ENCODE assay signal across 10 cellular contexts in genomic region chr19:55459950-55460657, GRCh38. TPM values are rescaled to one million over a fixed set of nuclear protein-coding genes. Genes with fewer than 3 reads are reported as not detected.
DNase-seq lines count a peak whose midpoint lies in the region; ATAC-seq and TF ChIP-seq lines count a peak whose summit lies in the region.
"Had no signal": no experiment of that assay in that cellular context is flagged by ENCODE, and none has a peak within 500 bp of the region (broad histone marks: within the 10 kb centered on the region; RNA-seq: fewer than 3 reads in every experiment).

No MANE protein-coding gene starts in this region.

- H3K4me3 Mint-ChIP-seq in progenitor cell of endocrine pancreas (ENCODE audit: low read depth): peak overlapping the region; percentile 77

- no peak for DNase-seq in GM06990 (ENCODE audit: extremely low read depth, insufficient read length)
- DNase-seq in OCI-M1 (lab: John Stamatoyannopoulos, UW): peak; percentile 34
- DNase-seq in epithelial cell of esophagus (ENCODE audit: low read depth): no peak
- no peak for DNase-seq in progenitor cell of endocrine pancreas (ENCODE audit: low spot score, unreplicated experiment)
- DNase-seq in amniotic stem cell (lab: John Stamatoyannopoulos, UW): no peak
- no peak for DNase-seq in activated CD8-positive, alpha-beta memory T cell treated with anti-CD3 and anti-CD28 coated beads for 24 hours

- H3K4me3 ChIP-seq in GM06990 (replicated peaks; ENCODE audit: low read depth, low read length): peak overlapping the region; percentile 84; the same call in 1 of the 2 replicates
- peak overlapping the region; percentile 88 for H3K4me3 ChIP-seq in epithelial cell of esophagus (ENCODE audit: low read length)

- ATAC-seq in HG03097 (IDR thresholded peaks at IDR 0.05; ENCODE audit: low FRiP score, unreplicated experiment): no peak
- no peak for ATAC-seq in HG02571 (IDR thresholded peaks at IDR 0.05; ENCODE audit: unreplicated experiment)

- H3K4me1 Mint-ChIP-seq in progenitor cell of endocrine pancreas (ENCODE audit: low read depth): peaks cover 18% of the 10 kb centered on the region

- H3K27ac Mint-ChIP-seq in progenitor cell of endocrine pancreas: peak overlapping the region; percentile 92

- no peaks in the 10 kb centered on the region for H3K27me3 ChIP-seq in GM06990 (replicated peaks; ENCODE audit: control insufficient read depth, insufficient read depth, low read length)

- no peaks in the 10 kb centered on the region for H3K9me3 Mint-ChIP-seq in progenitor cell of endocrine pancreas (ENCODE audit: low read depth)

- H3K27me3 Mint-ChIP-seq in progenitor cell of endocrine pancreas: peaks cover 6% of the 10 kb centered on the region

- H3K36me3 ChIP-seq in GM06990 (ENCODE audit: control insufficient read depth, insufficient read depth, low read length): peaks cover 3% of the 10 kb centered on the region

- no peaks in the 10 kb centered on the region for H3K36me3 Mint-ChIP-seq in progenitor cell of endocrine pancreas (ENCODE audit: insufficient read depth)

- no peak for TF ChIP-seq CTCF in GM06990 (IDR thresholded peaks at IDR 0.05; ENCODE audit: insufficient read depth, low read length, poor library complexity, severe bottlenecking)
- TF ChIP-seq CTCF in epithelial cell of esophagus (IDR thresholded peaks at IDR 0.05; ENCODE audit: insufficient read depth, low read depth, low read length, missing control alignments): no peak
- TF ChIP-seq CTCF in progenitor cell of endocrine pancreas (IDR thresholded peaks at IDR 0.05; ENCODE audit: unreplicated experiment): no peak

RNA-seq across cellular contexts. Expression of gene ISOC2, which starts 1.3 kb away (rescaled TPM):
- total RNA-seq in progenitor cell of endocrine pancreas: 36.3 and 36.6 TPM in 2 replicates

RNA-seq across cellular contexts. Expression of gene C19orf85, which starts 4.4 kb away (rescaled TPM):
- total RNA-seq in progenitor cell of endocrine pancreas: not detected in 2 replicates
- total RNA-seq: M059J, renal cortical epithelial cell had no signal

RNA-seq across cellular contexts. Expression of gene ZNF628, which starts 16.3 kb away (rescaled TPM):
- 12.9 and 16.8 TPM in 2 replicates for total RNA-seq in progenitor cell of endocrine pancreas

RNA-seq across cellular contexts. Expression of gene SHISA7, which starts 17.0 kb away (rescaled TPM):
- 0.10 TPM in 1 of 2 replicates, not detected in the other for total RNA-seq in progenitor cell of endocrine pancreas
- total RNA-seq: M059J, renal cortical epithelial cell had no signal

RNA-seq across cellular contexts. Expression of gene NAT14, which starts 24.9 kb away (rescaled TPM):
- total RNA-seq in progenitor cell of endocrine pancreas: 62.6 and 69.7 TPM in 2 replicates
